ENCODE assay signal across 8 cellular contexts in genomic region chr9:95852059-95853032, GRCh38. TPM values are rescaled to one million over a fixed set of nuclear protein-coding genes. Genes with fewer than 3 reads are reported as not detected.
DNase-seq lines count a peak whose midpoint lies in the region; ATAC-seq, FAIRE-seq and TF ChIP-seq lines count a peak whose summit lies in the region.

No MANE protein-coding gene starts in this region.

- peak overlapping the region; percentile 10 to 78 (median 48) for H3K27ac ChIP-seq in tibial nerve
- no peak overlapping the region for H3K27ac ChIP-seq in effector memory CD4-positive, alpha-beta T cell (ENCODE audit: insufficient read depth, low read length, poor library complexity, severe bottlenecking)
- H3K27ac ChIP-seq in kidney (ENCODE audit: low read depth in 2 of 2, low read length in 2 of 2) = no peak overlapping the region

- peak overlapping the region; percentile 43 for H3K27ac Mint-ChIP-seq in activated naive CD8-positive, alpha-beta T cell treated with anti-CD3 and anti-CD28 coated beads for 36 hours

- FAIRE-seq in kidney (lab: Jason Lieb, UNC) = no peak

- no peaks in the 10 kb centered on the region for H3K27me3 ChIP-seq in tibial nerve
- no peaks in the 10 kb centered on the region for H3K27me3 ChIP-seq in effector memory CD4-positive, alpha-beta T cell (replicated peaks; ENCODE audit: control insufficient read depth, insufficient read depth, low read length, poor library complexity, severe bottlenecking)

- H3K36me3 Mint-ChIP-seq in activated naive CD8-positive, alpha-beta T cell treated with anti-CD3 and anti-CD28 coated beads for 36 hours = peaks cover 22% of the 10 kb centered on the region

- WGBS in tibial nerve, 2 donors = 24 to 28% methylated on average over 7 of the region's 7 CpGs

- TF ChIP-seq CTCF in tibial nerve (IDR thresholded peaks at IDR 0.05) (no peak), kidney (IDR thresholded peaks at IDR 0.05; ENCODE audit: borderline replicate concordance, extremely low read depth, insufficient read depth) (no peak)

- H3K4me3 ChIP-seq in tibial nerve (peak overlapping the region in 1 of 4 donors; percentile 7), kidney (ENCODE audit: low read length in 2 of 2) (no peak overlapping the region)
- no peak overlapping the region for H3K4me3 ChIP-seq in effector memory CD4-positive, alpha-beta T cell (ENCODE audit: insufficient read depth, low read depth, low read length, poor library complexity, severe bottlenecking)

- peaks cover 30% of the 10 kb centered on the region for H3K4me1 Mint-ChIP-seq in activated naive CD8-positive, alpha-beta T cell treated with anti-CD3 and anti-CD28 coated beads for 36 hours

- peak; percentile 78 for DNase-seq in EH (ENCODE audit: low read depth)
- peak; percentile 5 for DNase-seq in activated naive CD8-positive, alpha-beta T cell treated with anti-CD3 and anti-CD28 coated beads for 36 hours
- DNase-seq in tibial nerve (ENCODE audit: low spot score in 2 of 2) = no peak
- no peak for DNase-seq in effector memory CD4-positive, alpha-beta T cell
- DNase-seq in left lobe of liver (ENCODE audit: low spot score) = no peak
- DNase-seq in kidney = no peak

- H3K9me3 Mint-ChIP-seq in activated naive CD8-positive, alpha-beta T cell treated with anti-CD3 and anti-CD28 coated beads for 36 hours = peaks cover 2% of the 10 kb centered on the region

- H3K36me3 ChIP-seq in tibial nerve (peaks cover 0 to 22% (median 0%) of the 10 kb centered on the region in 3 donors), kidney (ENCODE audit: control insufficient read depth in 1 of 2, insufficient read depth in 2 of 2, low read length in 2 of 2) (no peaks in the 10 kb centered on the region)
- H3K36me3 ChIP-seq in effector memory CD4-positive, alpha-beta T cell (ENCODE audit: control insufficient read depth, insufficient read depth, low read length) = no peaks in the 10 kb centered on the region

- no peaks in the 10 kb centered on the region for H3K27me3 Mint-ChIP-seq in activated naive CD8-positive, alpha-beta T cell treated with anti-CD3 and anti-CD28 coated beads for 36 hours

- intact Hi-C loops in kidney (cut with DNase I) = no loop called here

- no peak overlapping the region for H3K9ac ChIP-seq in kidney (ENCODE audit: low read length in 2 of 2)

- ATAC-seq in GM19351 (IDR thresholded peaks at IDR 0.05; ENCODE audit: unreplicated experiment) (peak; percentile 98), HG03196 (IDR thresholded peaks at IDR 0.05; ENCODE audit: unreplicated experiment) (peak; percentile 95), left lobe of liver (no peak)

- no peak for TF ChIP-seq POLR2A in tibial nerve (IDR thresholded peaks at IDR 0.05)

- peaks cover 0 to 21% (median 0%) of the 10 kb centered on the region in 4 donors for H3K4me1 ChIP-seq in tibial nerve
- no peaks in the 10 kb centered on the region for H3K4me1 ChIP-seq in effector memory CD4-positive, alpha-beta T cell (ENCODE audit: control insufficient read depth, insufficient read depth, low read length, poor library complexity, severe bottlenecking)
- H3K4me1 ChIP-seq in kidney (ENCODE audit: control insufficient read depth in 1 of 2, insufficient read depth in 1 of 2, low read depth in 1 of 2, low read length in 2 of 2) = no peaks in the 10 kb centered on the region

- H3K4me3 Mint-ChIP-seq in activated naive CD8-positive, alpha-beta T cell treated with anti-CD3 and anti-CD28 coated beads for 36 hours = no peak overlapping the region

- no peaks in the 10 kb centered on the region for H3K9me3 ChIP-seq in tibial nerve
- no peaks in the 10 kb centered on the region for H3K9me3 ChIP-seq in effector memory CD4-positive, alpha-beta T cell (ENCODE audit: control insufficient read depth, low read length)
- no peaks in the 10 kb centered on the region for H3K9me3 ChIP-seq in kidney (ENCODE audit: control insufficient read depth in 1 of 2, low read length in 2 of 2)

- TF ChIP-seq EP300 in tibial nerve (IDR thresholded peaks at IDR 0.05) = no peak

RNA-seq across cellular contexts. Expression of gene ERCC6L2, which starts 23.1 kb away (rescaled TPM):
- 10 to 100 TPM; 33.8 to 34.5 TPM for total RNA-seq in activated naive CD8-positive, alpha-beta T cell treated with anti-CD3 and anti-CD28 coated beads for 36 hours
- 100 to 1,000 TPM in 3 of 4 donors, 10 to 100 TPM in 1; 82.0 to 128 (median 108) TPM for total RNA-seq in tibial nerve
- 13.9 TPM for total RNA-seq in left lobe of liver
- 58.9 TPM for total RNA-seq in kidney
- 4.4 TPM for polyA plus RNA-seq in kidney (ENCODE audit: insufficient read depth, low read depth, low replicate concordance)

Comparison
In these comparisons a context has a peak if more than half of its experiments do, and no peak if none do; other contexts are left out.
1. DNase-seq: peak in EH (single experiment) and activated naive CD8-positive, alpha-beta T cell treated with anti-CD3 and anti-CD28 coated beads for 36 hours (single experiment); none in tibial nerve (0 of 2), effector memory CD4-positive, alpha-beta T cell (0 of 3), left lobe of liver (single experiment) and kidney (single experiment).
2. H3K27ac ChIP-seq: peak in tibial nerve (4 of 4); none in effector memory CD4-positive, alpha-beta T cell (single experiment) and kidney (0 of 2).